In the genomic region with DNA sequence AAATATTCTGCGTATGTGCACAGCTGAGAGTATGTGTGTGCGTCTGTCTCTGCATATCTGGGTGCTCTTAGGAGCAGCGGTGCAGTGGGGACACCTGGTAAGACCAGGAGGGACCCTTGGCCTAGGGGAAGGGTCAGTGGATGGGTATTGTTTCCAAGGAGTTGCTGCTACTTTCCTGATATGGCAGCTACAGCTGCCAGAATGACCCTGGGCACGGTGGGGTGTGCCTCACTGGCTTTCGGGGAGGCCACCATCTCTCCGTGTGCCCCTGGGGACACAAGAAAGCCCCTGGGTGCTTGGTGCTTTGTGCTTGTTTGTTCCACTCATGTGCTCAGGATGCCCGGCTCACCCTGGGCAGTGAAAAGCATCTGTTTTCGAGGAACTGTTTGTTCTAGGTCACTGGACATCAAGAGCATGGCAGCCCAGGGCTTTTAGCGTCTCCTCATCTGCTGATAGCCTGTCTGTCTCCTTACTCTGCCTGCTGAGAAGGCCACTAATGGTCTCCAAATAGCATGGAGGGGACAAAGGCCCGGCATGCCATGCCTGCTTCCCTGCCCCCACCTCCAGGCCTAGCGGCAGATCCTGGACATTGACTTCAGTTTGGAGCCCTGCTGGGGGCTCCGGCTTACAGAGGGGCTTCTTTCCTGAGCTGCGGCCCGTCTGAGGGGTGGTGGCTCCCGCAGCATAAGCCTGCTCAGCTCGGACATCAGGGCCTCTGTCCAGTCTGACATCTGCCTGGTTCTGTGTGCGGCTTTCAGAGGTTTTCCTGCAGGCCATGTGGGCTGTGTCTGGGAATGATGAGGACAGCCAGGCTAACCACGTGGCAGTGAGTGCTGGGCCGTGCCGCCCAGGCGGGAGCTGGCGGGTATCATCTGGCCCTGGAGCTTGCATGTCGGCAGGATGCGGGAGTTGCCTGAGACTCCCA, we compare ENCODE assay signal across 12 cellular contexts. TPM values are rescaled to one million over a fixed set of nuclear protein-coding genes. Genes with fewer than 3 reads are reported as not detected.
DNase-seq lines count a peak whose midpoint lies in the region; ATAC-seq, FAIRE-seq and TF ChIP-seq lines count a peak whose summit lies in the region.
"Had no signal": no experiment of that assay in that cellular context is flagged by ENCODE, and none has a peak within 500 bp of the region (broad histone marks: within the 10 kb centered on the region; RNA-seq: fewer than 3 reads in every experiment).

No MANE protein-coding gene starts in this region.

- H3K56ac ChIP-seq in H1 (replicated peaks; ENCODE audit: insufficient read length, low read depth, low read length): peak overlapping the region; percentile 25

- no peaks in the 10 kb centered on the region for H3K27me3 ChIP-seq in HUES64 (ENCODE audit: insufficient read depth, low read length)
- no peaks in the 10 kb centered on the region for H3K27me3 ChIP-seq in H1 (replicated peaks in 1 of 4; ENCODE audit: control insufficient read depth in 3 of 4, extremely low read depth in 1 of 4, insufficient read depth in 3 of 4, low read length in 3 of 4)
- no peaks in the 10 kb centered on the region for H3K27me3 ChIP-seq in left lung
- H3K27me3 ChIP-seq in subcutaneous abdominal adipose tissue (ENCODE audit: control insufficient read depth in 5 of 5, insufficient read depth in 4 of 5, low read length in 5 of 5): no peaks in the 10 kb centered on the region

- no peaks in the 10 kb centered on the region for H3K23me2 ChIP-seq in H1 (ENCODE audit: low read depth, low read length)

- peak overlapping the region; percentile 88 for H3K14ac ChIP-seq in H1 (ENCODE audit: insufficient read length)

- H3K79me2 ChIP-seq in H1 (ENCODE audit: control insufficient read depth in 1 of 2, insufficient read depth in 2 of 2, low read length in 2 of 2): peaks cover 0 to 50% of the 10 kb centered on the region in 2 experiments; a peak in 2 of 4 replicates

- peaks cover 61% of the 10 kb centered on the region for H3K36me3 Mint-ChIP-seq in activated T-helper 2 cell treated with anti-CD3 and anti-CD28 coated beads, Interferon-gamma antibody, Interleukin-2, Interleukin-4, amounts not matched to agents 10 μg/mL and 5 μg/mL and 100 μg/mL, durations not matched to agents 14 hours and 24 hours and 36 hours (ENCODE audit: low read depth)

- WGBS in HUES64: 78% methylated on average over 24 of the region's 24 CpGs
- 81% methylated on average over 24 of the region's 24 CpGs; no CpG with 5 or more reads in 1 of the 2 experiments for WGBS in H1 (ENCODE audit: extremely low coverage in 1 of 2, insufficient coverage in 1 of 2, insufficient read length in 1 of 2, insufficient replicate concordance in 2 of 2, low coverage in 1 of 2, low lambda C conversion rate in 2 of 2, missing lambda C conversion rate in 1 of 2), 2 experiments
- WGBS in lower leg skin, 2 donors: 85% methylated on average over 15 to 24 of the region's 24 CpGs

- H3K27ac ChIP-seq in HUES64 (ENCODE audit: low read depth, low read length) (peak overlapping the region; percentile 32; the same call in 1 of the 2 replicates), H1 (ENCODE audit: low read depth, low read length) (no peak overlapping the region), left lung (peak overlapping the region in 1 of 2 donors; percentile 48), subcutaneous abdominal adipose tissue (ENCODE audit: low read depth, low read length) (peak overlapping the region; percentile 76)

- POLR2A ChIA-PET in H1 (lab: Charles Lee; ENCODE audit: partially characterized antibody): interaction anchor here (1.0 to 2.3 kb wide), 3 partner anchors 9 to 95 kb away, joined by 3 to 13 read pairs (median 4); a partner anchor contains a TSS

- H3K4me1 ChIP-seq in HUES64 (ENCODE audit: insufficient read depth, low read length): peaks cover 11% of the 10 kb centered on the region; the same call in 1 of the 2 replicates
- peaks cover 0 to 10% (median 5%) of the 10 kb centered on the region in 4 experiments; a peak in 4 of 7 replicates for H3K4me1 ChIP-seq in H1 (replicated peaks in 1 of 4; ENCODE audit: control insufficient read depth in 3 of 4, insufficient read depth in 4 of 4, low read length in 3 of 4)
- peaks cover 0 to 43% of the 10 kb centered on the region in 2 donors for H3K4me1 ChIP-seq in left lung
- peaks cover 6 to 72% (median 53%) of the 10 kb centered on the region in 5 donors for H3K4me1 ChIP-seq in subcutaneous abdominal adipose tissue (ENCODE audit: control insufficient read depth in 5 of 5, insufficient read depth in 5 of 5, low read length in 5 of 5)

- CTCF ChIA-PET in H1 (lab: Charles Lee; ENCODE audit: partially characterized antibody): interaction anchor here (0.9 to 3.2 kb wide), 3 partner anchors 9 to 194 kb away, joined by 3 to 12 read pairs (median 10); a partner anchor contains a TSS

- H3K27me3 Mint-ChIP-seq in activated T-helper 2 cell treated with anti-CD3 and anti-CD28 coated beads, Interferon-gamma antibody, Interleukin-2, Interleukin-4, amounts not matched to agents 10 μg/mL and 5 μg/mL and 100 μg/mL, durations not matched to agents 14 hours and 24 hours and 36 hours (ENCODE audit: low read depth): no peaks in the 10 kb centered on the region

- peaks cover 18% of the 10 kb centered on the region for H3K4me1 Mint-ChIP-seq in activated T-helper 2 cell treated with anti-CD3 and anti-CD28 coated beads, Interferon-gamma antibody, Interleukin-2, Interleukin-4, amounts not matched to agents 10 μg/mL and 5 μg/mL and 100 μg/mL, durations not matched to agents 14 hours and 24 hours and 36 hours (ENCODE audit: low read depth)

- H3K4ac ChIP-seq in H1 (replicated peaks; ENCODE audit: insufficient read length, low read depth, low read length): no peak overlapping the region

- no peak for FAIRE-seq in H1 (lab: Jason Lieb, UNC)
- FAIRE-seq: endometrium, H54, K562 had no signal

- no peak overlapping the region for H2BK20ac ChIP-seq in H1 (ENCODE audit: low read length)

- H3K9ac ChIP-seq in HUES64 (ENCODE audit: low read depth, low read length) (peak overlapping the region; percentile 46; the same call in 1 of the 2 replicates), H1 (replicated peaks in 1 of 4; ENCODE audit: extremely low read depth in 1 of 4, low read depth in 3 of 4, low read length in 3 of 4) (no peak overlapping the region), subcutaneous abdominal adipose tissue (ENCODE audit: low read length in 5 of 5) (peak overlapping the region in 2 of 5 donors; percentile 12 to 56)

- peaks cover 20% of the 10 kb centered on the region for H3K79me1 ChIP-seq in H1 (ENCODE audit: low read depth, low read length)

- peaks cover 13 to 33% of the 10 kb centered on the region in 2 experiments for H4K20me1 ChIP-seq in H1 (replicated peaks in 1 of 2; ENCODE audit: control insufficient read depth in 1 of 2, insufficient read depth in 2 of 2, low read length in 2 of 2)

- H3K9me3 ChIP-seq in HUES64 (ENCODE audit: insufficient read depth, low read depth, low read length) (no peaks in the 10 kb centered on the region), H1 (ENCODE audit: insufficient read depth in 2 of 2, low read depth in 1 of 2, low read length in 1 of 2) (no peaks in the 10 kb centered on the region), left lung (no peaks in the 10 kb centered on the region), subcutaneous abdominal adipose tissue (ENCODE audit: control insufficient read depth in 5 of 5, low read length in 5 of 5) (no peaks in the 10 kb centered on the region)

- H3K36me3 ChIP-seq in HUES64 (ENCODE audit: insufficient read depth, low read length) (peaks cover 44% of the 10 kb centered on the region), H1 (ENCODE audit: control insufficient read depth in 2 of 4, insufficient read depth in 4 of 4, low read length in 3 of 4) (peaks cover 10 to 28% (median 17%) of the 10 kb centered on the region in 4 experiments; a peak in 7 of 8 replicates), left lung (peaks cover 0 to 74% of the 10 kb centered on the region in 2 donors), subcutaneous abdominal adipose tissue (ENCODE audit: control insufficient read depth in 5 of 5, insufficient read depth in 5 of 5, low read length in 5 of 5) (peaks cover 2 to 68% (median 50%) of the 10 kb centered on the region in 5 donors)

- TF ChIP-seq CTCF in H1 (IDR thresholded peaks at IDR 0.05; ENCODE audit: control extremely low read depth in 1 of 3, insufficient read depth in 1 of 3, low read depth in 1 of 3, low read length in 3 of 3) (no peak), left lung (IDR thresholded peaks at IDR 0.05) (no peak), lower leg skin (IDR thresholded peaks at IDR 0.05) (no peak)

- no peak overlapping the region for H3K4me3 Mint-ChIP-seq in activated T-helper 2 cell treated with anti-CD3 and anti-CD28 coated beads, Interferon-gamma antibody, Interleukin-2, Interleukin-4, amounts not matched to agents 10 μg/mL and 5 μg/mL and 100 μg/mL, durations not matched to agents 14 hours and 24 hours and 36 hours (ENCODE audit: low read depth)

- peak overlapping the region; percentile 25; the same call in 1 of the 2 replicates for H3K18ac ChIP-seq in H1 (ENCODE audit: extremely low read depth, low read length)

- peak overlapping the region; percentile 85; the same call in 1 of the 2 replicates for H4K8ac ChIP-seq in H1 (ENCODE audit: extremely low read depth, insufficient read depth, low read length)

- H3K4me2 ChIP-seq in H1 (ENCODE audit: insufficient read depth in 1 of 2, low read depth in 2 of 2, low read length in 2 of 2): peak overlapping the region in 1 of 2 experiments; percentile 7; a peak in 1 of 4 replicates

- H2BK12ac ChIP-seq in H1 (ENCODE audit: low read depth, low read length): no peak overlapping the region

- peak; percentile 45 for ATAC-seq in left lung
- no peak for ATAC-seq in esophagus mucosa
- no peak for ATAC-seq in GM18909 (IDR thresholded peaks at IDR 0.05; ENCODE audit: poor library complexity, unreplicated experiment)
- ATAC-seq: K562 had no signal

- H2BK15ac ChIP-seq in H1 (ENCODE audit: low read length): no peak overlapping the region

- peak overlapping the region; percentile 80 for H4K91ac ChIP-seq in H1 (replicated peaks; ENCODE audit: insufficient read length, low read length)

- H3K9me3 Mint-ChIP-seq in activated T-helper 2 cell treated with anti-CD3 and anti-CD28 coated beads, Interferon-gamma antibody, Interleukin-2, Interleukin-4, amounts not matched to agents 10 μg/mL and 5 μg/mL and 100 μg/mL, durations not matched to agents 14 hours and 24 hours and 36 hours: no peaks in the 10 kb centered on the region

- H2AK5ac ChIP-seq in H1 (ENCODE audit: low read depth, low read length): no peak overlapping the region

- no peak overlapping the region for H2AFZ ChIP-seq in H1 (ENCODE audit: low read length)

- peak overlapping the region; percentile 71; the same call in 1 of the 2 replicates for H2BK5ac ChIP-seq in H1 (ENCODE audit: low read depth, low read length)

- H2BK120ac ChIP-seq in H1 (replicated peaks; ENCODE audit: low read depth, low read length): no peak overlapping the region

- H3K4me3 ChIP-seq in HUES64 (ENCODE audit: low read length) (no peak overlapping the region), H1 (ENCODE audit: extremely low read depth in 1 of 4, insufficient read depth in 2 of 4, low read depth in 3 of 4, low read length in 4 of 4) (no peak overlapping the region), left lung (no peak overlapping the region), subcutaneous abdominal adipose tissue (ENCODE audit: low read depth in 1 of 5, low read length in 5 of 5) (peak overlapping the region in 4 of 5 donors; percentile 32 to 58 (median 44)), lower leg skin (ENCODE audit: low read depth, poor library complexity, severe bottlenecking) (no peak overlapping the region)
- H3K4me3 ChIP-seq: K562, skin epidermis had no signal

- DNase-seq in H1 (ENCODE audit: low read depth in 1 of 2, low spot score in 2 of 2) (peak in 1 of 2 experiments; percentile 50), left lung (no peak), lower leg skin (ENCODE audit: low spot score in 2 of 2) (no peak)
- DNase-seq in activated T-helper 2 cell treated with anti-CD3 and anti-CD28 coated beads, Interferon-gamma antibody, Interleukin-2, Interleukin-4, amounts not matched to agents 10 μg/mL and 5 μg/mL and 100 μg/mL, durations not matched to agents 14 hours and 24 hours and 36 hours (ENCODE audit: low spot score): no peak

- TF ChIP-seq RAD21 in H1 (IDR thresholded peaks at IDR 0.05 in 1 of 2, conservative IDR thresholded peaks at IDR 0.05 in 1 of 2; ENCODE audit: low read depth in 2 of 2, low read length in 2 of 2): no peak

- H3K27ac Mint-ChIP-seq in activated T-helper 2 cell treated with anti-CD3 and anti-CD28 coated beads, Interferon-gamma antibody, Interleukin-2, Interleukin-4, amounts not matched to agents 10 μg/mL and 5 μg/mL and 100 μg/mL, durations not matched to agents 14 hours and 24 hours and 36 hours: no peak overlapping the region

- H4K5ac ChIP-seq in H1 (ENCODE audit: insufficient read length, low read depth, low read length): no peak overlapping the region

- H3K23ac ChIP-seq in H1 (ENCODE audit: insufficient read length): peak overlapping the region; percentile 98

- TF ChIP-seq EP300 in H1 (IDR thresholded peaks at IDR 0.05; ENCODE audit: borderline replicate concordance in 1 of 2, low read depth in 2 of 2, low read length in 2 of 2): no peak

- TF ChIP-seq POLR2A in H1 (IDR thresholded peaks at IDR 0.05; ENCODE audit: control extremely low read depth in 1 of 2, low read depth in 2 of 2, low read length in 2 of 2): no peak
- no peak for TF ChIP-seq POLR2A in lower leg skin (IDR thresholded peaks at IDR 0.05)

- intact Hi-C loops in left lung (cut with DNase I): no loop called here
- intact Hi-C loops in activated T-helper 2 cell treated with anti-CD3 and anti-CD28 coated beads, Interferon-gamma antibody, Interleukin-2, Interleukin-4, amounts not matched to agents 10 μg/mL and 5 μg/mL and 100 μg/mL, durations not matched to agents 14 hours and 24 hours and 36 hours (cut with micrococcal nuclease): no loop called here
- intact Hi-C loops in lower leg skin (cut with DNase I; ENCODE audit: low total_unique reads): no loop called here

RNA-seq across cellular contexts. Expression of a gene that starts 8.9 kb away (rescaled TPM):
- polyA plus RNA-seq in HUES64 (2013, experiment 1 of 2): 19.8 TPM
- polyA plus RNA-seq in HUES64 (2013, experiment 2 of 2): 17.9 TPM
- 27.3 and 32.0 TPM in 2 replicates for total RNA-seq in H1 (2021; fragmentation: NEBNext Ultra II Directional; extraction: Animal tissue kit (Norgen Biotek cat#: 25700))
- 15.6 and 27.5 TPM in 2 replicates for polyA plus RNA-seq in H1 (2011; rRNA removed)
- 16.8 TPM for polyA plus RNA-seq in H1 (2011; cell fraction: cytosol; rRNA removed)
- 47.6 TPM for polyA plus RNA-seq in H1 (2011; cell fraction: nucleus; rRNA removed)
- 18.4 to 25.7 TPM (median 22.3 TPM) in 4 replicates for polyA plus RNA-seq in H1 (2012, experiment 1 of 2)
- 11.8 TPM for polyA plus RNA-seq in H1 (2012, experiment 2 of 2)
- polyA plus RNA-seq in H1 (2013, experiment 1 of 2): 11.7 TPM
- 11.3 TPM for polyA plus RNA-seq in H1 (2013, experiment 2 of 2)
- polyA minus RNA-seq in H1 (2011; rRNA and poly(A)+ RNA removed): 28.8 and 34.1 TPM in 2 replicates
- polyA minus RNA-seq in H1 (2011; cell fraction: cytosol; rRNA and poly(A)+ RNA removed): 15.3 TPM
- 55.3 TPM for polyA minus RNA-seq in H1 (2011; cell fraction: nucleus; rRNA and poly(A)+ RNA removed)
- total RNA-seq in left lung (100 to 1,000 TPM in 1 of 2 donors, 10 to 100 TPM in 1; 41.8 to 120 TPM), esophagus mucosa (48.2 TPM), lower leg skin (10 to 100 TPM; 56.4 to 77.4 (median 69.2) TPM)
- total RNA-seq in activated T-helper 2 cell treated with anti-CD3 and anti-CD28 coated beads, Interferon-gamma antibody, Interleukin-2, Interleukin-4, amounts not matched to agents 10 μg/mL and 5 μg/mL and 100 μg/mL, durations not matched to agents 14 hours and 24 hours and 36 hours: 124 and 126 TPM in 2 replicates

Comparison
In these comparisons a context has a peak if more than half of its experiments do, and no peak if none do; other contexts are left out.
1. H3K4me3 ChIP-seq: peak in subcutaneous abdominal adipose tissue (4 of 5); none in HUES64 (single experiment), H1 (0 of 4), left lung (0 of 2) and lower leg skin (single experiment).